Comparison of ENCODE assay signal across 20 cellular contexts in genomic region chr16:25411376-25412081, GRCh38.
DNase-seq lines count a peak whose midpoint lies in the region; ATAC-seq and TF ChIP-seq lines count a peak whose summit lies in the region.
"Had no signal": no experiment of that assay in that cellular context is flagged by ENCODE, and none has a peak within 500 bp of the region (broad histone marks: within the 10 kb centered on the region; RNA-seq: fewer than 3 reads in every experiment).

No MANE protein-coding gene starts in this region.

- TF ChIP-seq CTCF in cardiac muscle cell (IDR thresholded peaks at IDR 0.05; ENCODE audit: low read depth, low read length) (no peak), heart right ventricle (IDR thresholded peaks at IDR 0.05) (no peak), upper lobe of left lung (IDR thresholded peaks at IDR 0.05) (no peak)
- TF ChIP-seq CTCF in activated CD8-positive, alpha-beta T cell treated with anti-CD3 and anti-CD28 coated beads for 36 hours (IDR thresholded peaks at IDR 0.05), result no peak

- no peaks in the 10 kb centered on the region for H3K9me3 Mint-ChIP-seq in activated CD8-positive, alpha-beta T cell treated with anti-CD3 and anti-CD28 coated beads for 36 hours
- H3K9me3 Mint-ChIP-seq: CD4-positive, alpha-beta T cell had no signal

- TF ChIP-seq EP300 in upper lobe of left lung (IDR thresholded peaks at IDR 0.05), result no peak

- H3K27me3 ChIP-seq in cardiac muscle cell (no peaks in the 10 kb centered on the region), heart right ventricle (no peaks in the 10 kb centered on the region), upper lobe of left lung (no peaks in the 10 kb centered on the region)
- H3K27me3 ChIP-seq: SJSA1 had no signal

- no peaks in the 10 kb centered on the region for H3K36me3 Mint-ChIP-seq in activated CD8-positive, alpha-beta T cell treated with anti-CD3 and anti-CD28 coated beads for 36 hours (ENCODE audit: low read depth)

- no peak overlapping the region for H3K27ac Mint-ChIP-seq in activated CD8-positive, alpha-beta T cell treated with anti-CD3 and anti-CD28 coated beads for 36 hours
- H3K27ac Mint-ChIP-seq: CD4-positive, alpha-beta T cell had no signal

- peak overlapping the region; percentile 34 for H3K27ac ChIP-seq in cardiac muscle cell
- H3K27ac ChIP-seq in heart right ventricle, result no peak overlapping the region
- no peak overlapping the region for H3K27ac ChIP-seq in upper lobe of left lung
- H3K27ac ChIP-seq: A549, SJSA1 had no signal

- no peaks in the 10 kb centered on the region for H3K4me1 Mint-ChIP-seq in activated CD8-positive, alpha-beta T cell treated with anti-CD3 and anti-CD28 coated beads for 36 hours (ENCODE audit: low read depth)

- no peak for ATAC-seq in heart right ventricle
- ATAC-seq in activated CD8-positive, alpha-beta T cell treated with anti-CD3 and anti-CD28 coated beads for 36 hours, result no peak
- ATAC-seq in upper lobe of left lung (ENCODE audit: low FRiP score in 2 of 2), result no peak
- ATAC-seq: A549, K562, Panc1 had no signal

- 40 to 46% methylated on average over 8 of the region's 8 CpGs for WGBS in heart right ventricle, 2 donors
- WGBS in upper lobe of left lung, 2 donors, result 61 to 63% methylated on average over 8 of the region's 8 CpGs

- no peak for TF ChIP-seq POLR2A in upper lobe of left lung (IDR thresholded peaks at IDR 0.05)

- peaks cover 3% of the 10 kb centered on the region for H3K27me3 Mint-ChIP-seq in activated CD8-positive, alpha-beta T cell treated with anti-CD3 and anti-CD28 coated beads for 36 hours

- intact Hi-C loops in heart right ventricle (cut with DNase I), result no loop called here
- intact Hi-C loops in activated CD8-positive, alpha-beta T cell treated with anti-CD3 and anti-CD28 coated beads for 36 hours (cut with micrococcal nuclease), result no loop called here

- CTCF ChIA-PET in activated CD8-positive, alpha-beta T cell treated with anti-CD3 and anti-CD28 coated beads for 36 hours (lab: Charles Lee), result no interaction called here

- H3K9me3 ChIP-seq in cardiac muscle cell (ENCODE audit: low read depth) (no peaks in the 10 kb centered on the region), heart right ventricle (no peaks in the 10 kb centered on the region), upper lobe of left lung (no peaks in the 10 kb centered on the region)
- H3K9me3 ChIP-seq: A549, Caco-2, SJSA1 had no signal

- no peaks in the 10 kb centered on the region for H3K4me1 ChIP-seq in cardiac muscle cell (ENCODE audit: low read depth)
- no peaks in the 10 kb centered on the region for H3K4me1 ChIP-seq in heart right ventricle
- H3K4me1 ChIP-seq in upper lobe of left lung, result no peaks in the 10 kb centered on the region
- H3K4me1 ChIP-seq: A549, Caco-2, SJSA1 had no signal

- H3K4me3 Mint-ChIP-seq in activated CD8-positive, alpha-beta T cell treated with anti-CD3 and anti-CD28 coated beads for 36 hours, result no peak overlapping the region
- H3K4me3 Mint-ChIP-seq: CD4-positive, alpha-beta T cell had no signal

- H3K36me3 ChIP-seq in cardiac muscle cell, result no peaks in the 10 kb centered on the region
- H3K36me3 ChIP-seq in heart right ventricle, result no peaks in the 10 kb centered on the region
- no peaks in the 10 kb centered on the region for H3K36me3 ChIP-seq in upper lobe of left lung
- H3K36me3 ChIP-seq: SJSA1 had no signal

- H3K4me3 ChIP-seq in cardiac muscle cell, result no peak overlapping the region
- H3K4me3 ChIP-seq in heart right ventricle, result no peak overlapping the region
- H3K4me3 ChIP-seq in upper lobe of left lung, result no peak overlapping the region
- H3K4me3 ChIP-seq: A549, K562, SJSA1 had no signal

- POLR2A ChIA-PET in activated CD8-positive, alpha-beta T cell treated with anti-CD3 and anti-CD28 coated beads for 36 hours (lab: Charles Lee), result no interaction called here

- DNase-seq in cardiac muscle cell (ENCODE audit: low read depth in 1 of 2, low spot score in 1 of 2), result peak in 1 of 2 donors; percentile 18
- no peak for DNase-seq in heart right ventricle
- DNase-seq in NCI-H526 (lab: John Stamatoyannopoulos, UW), result peak; percentile 70 to 77
- DNase-seq in left kidney (ENCODE audit: low read depth, low spot score), result peak; percentile 72
- DNase-seq in MV-4-11 (lab: John Stamatoyannopoulos, UW), result no peak
- no peak for DNase-seq in activated CD8-positive, alpha-beta T cell treated with anti-CD3 and anti-CD28 coated beads for 36 hours
- no peak for DNase-seq in upper lobe of left lung
- DNase-seq: Caco-2; CD4-positive, alpha-beta T cell; DMS153; GDM1; HCEC 1CT; NCI-H1105 treated with DMSO at 0.1 percent for 48 hours; NCI-H1694; NCI-H2081 treated with DMSO at 0.1 percent for 48 hours; NCI-H446 had no signal

Comparison
In these comparisons a context has a peak if more than half of its experiments do, and no peak if none do; other contexts are left out.
1. DNase-seq: peak in NCI-H526 (2 of 2) and left kidney (single experiment); none in heart right ventricle (0 of 2), MV-4-11 (single experiment), activated CD8-positive, alpha-beta T cell treated with anti-CD3 and anti-CD28 coated beads for 36 hours (single experiment) and upper lobe of left lung (0 of 2).